1 cellular context compared by ENCODE assay signal in genomic region chr6:75493400-75494064, GRCh38.
TF ChIP-seq lines count a peak whose summit lies in the region.

Gene FILIP1 (minus strand): TSS chr6:75493800. CDS start chr6:75414972, 78,828 bp downstream.

TF ChIP-seq in endothelial cell of umbilical vein, 7 proteins besides CTCF, POLR2A, EP300 and RAD21:
- no peak for TF ChIP-seq POLR2AphosphoS5 (IDR thresholded peaks at IDR 0.05; ENCODE audit: insufficient read depth, low read depth, low read length)
- no peak for TF ChIP-seq MAX (IDR thresholded peaks at IDR 0.05; ENCODE audit: insufficient read depth, insufficient read length)
- TF ChIP-seq JUN (IDR thresholded peaks at IDR 0.05; ENCODE audit: borderline replicate concordance, insufficient read depth, insufficient read length, low read depth): no peak
- TF ChIP-seq GATA2 (IDR thresholded peaks at IDR 0.05; ENCODE audit: insufficient read depth, insufficient read length, low read depth, low read length): no peak
- TF ChIP-seq MYC (IDR thresholded peaks at IDR 0.05; ENCODE audit: low read depth, low read length): no peak
- TF ChIP-seq EZH2 (IDR thresholded peaks at IDR 0.05; ENCODE audit: borderline replicate concordance, low read depth, low read length, severe bottlenecking): no peak
- TF ChIP-seq FOS (IDR thresholded peaks at IDR 0.05; ENCODE audit: borderline replicate concordance, insufficient read depth, low read length): no peak
